In the genomic region with DNA sequence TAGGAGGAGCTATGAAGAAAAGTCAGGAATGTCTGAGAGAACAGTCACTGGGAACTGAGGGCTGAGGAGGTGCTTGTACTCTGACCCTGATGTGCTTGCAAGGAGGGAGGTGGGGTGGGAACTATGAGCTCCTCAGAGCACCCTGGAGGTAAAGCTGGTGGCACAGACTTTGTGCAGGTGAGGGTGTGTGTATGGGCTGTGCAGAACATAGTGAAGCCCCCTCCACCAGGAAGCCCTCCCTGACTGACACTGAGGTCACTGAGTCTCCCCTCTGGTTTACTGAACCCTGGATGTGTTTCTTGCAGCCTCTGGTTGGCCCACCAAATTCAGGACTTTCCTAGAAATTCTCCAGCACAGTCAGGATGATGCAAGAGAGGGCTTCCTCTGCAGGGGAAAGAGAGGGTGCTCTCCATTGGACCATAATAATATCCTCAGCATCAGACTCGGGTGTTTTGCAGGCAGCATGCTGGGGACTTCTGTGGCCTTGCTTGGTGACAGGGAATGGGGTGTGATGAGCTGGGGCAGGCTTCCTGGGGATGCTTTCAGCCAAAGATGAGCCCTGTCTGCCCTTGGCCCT, we compare ENCODE assay signal across 19 cellular contexts. TPM values are rescaled to one million over a fixed set of nuclear protein-coding genes. Genes with fewer than 3 reads are reported as not detected.
DNase-seq lines count a peak whose midpoint lies in the region; ATAC-seq and TF ChIP-seq lines count a peak whose summit lies in the region.
"Had no signal": no experiment of that assay in that cellular context is flagged by ENCODE, and none has a peak within 500 bp of the region (broad histone marks: within the 10 kb centered on the region; RNA-seq: fewer than 3 reads in every experiment).

No MANE protein-coding gene starts in this region.

- no peak for DNase-seq in heart right ventricle
- DNase-seq in cardiac septum (ENCODE audit: low spot score), result no peak
- no peak for DNase-seq in upper lobe of right lung
- DNase-seq in activated CD4-positive, alpha-beta T cell treated with anti-CD3 and anti-CD28 coated beads, Interleukin-2, amount 50 U/mL, for 48 hours, result no peak
- DNase-seq: activated CD4-positive, alpha-beta T cell treated with anti-CD3 and anti-CD28 coated beads, Interleukin-2, amount 50 U/mL, for 1 hour; activated T-cell treated with anti-CD3 and anti-CD28 coated beads, Interleukin-2, amount 50 U/mL, for 1 hour; CD4-positive, alpha-beta memory T cell; effector memory CD4-positive, alpha-beta T cell; HCEC 1CT; Kasumi-1; NCI-H526 had no signal

- TF ChIP-seq EP300 in gastroesophageal sphincter (IDR thresholded peaks at IDR 0.05), result no peak

- no peak for TF ChIP-seq POLR2A in gastroesophageal sphincter (IDR thresholded peaks at IDR 0.05)

- TF ChIP-seq CTCF in heart right ventricle (IDR thresholded peaks at IDR 0.05) (no peak), gastroesophageal sphincter (IDR thresholded peaks at IDR 0.05) (no peak), upper lobe of right lung (IDR thresholded peaks at IDR 0.05) (no peak)

- H3K36me3 ChIP-seq in heart right ventricle (no peaks in the 10 kb centered on the region), gastroesophageal sphincter (peaks cover 0 to 12% of the 10 kb centered on the region in 2 donors), rectal smooth muscle tissue (ENCODE audit: control insufficient read depth, insufficient read depth, low read length) (no peaks in the 10 kb centered on the region), upper lobe of right lung (no peaks in the 10 kb centered on the region)
- H3K36me3 ChIP-seq: cardiac muscle cell, pancreas had no signal

- ATAC-seq in heart right ventricle (no peak), gastroesophageal sphincter (no peak), upper lobe of right lung (no peak), GM18867 (IDR thresholded peaks at IDR 0.05; ENCODE audit: unreplicated experiment) (no peak), HG02840 (IDR thresholded peaks at IDR 0.05; ENCODE audit: low FRiP score, unreplicated experiment) (no peak)

- WGBS in heart right ventricle, 2 donors, result 71 to 73% methylated on average over 1 of the region's 1 CpG
- 40% methylated on average over 1 of the region's 1 CpG; no CpG with 5 or more reads in 1 of the 2 donors for WGBS in gastroesophageal sphincter (ENCODE audit: low coverage in 1 of 2), 2 donors

- peaks cover 16 to 91% (median 48%) of the 10 kb centered on the region in 9 donors for H3K4me1 ChIP-seq in heart right ventricle
- peaks cover 0 to 92% (median 44%) of the 10 kb centered on the region in 3 donors for H3K4me1 ChIP-seq in gastroesophageal sphincter
- peaks cover 30% of the 10 kb centered on the region for H3K4me1 ChIP-seq in rectal smooth muscle tissue (ENCODE audit: control insufficient read depth, insufficient read depth, low read length)
- peaks cover 17% of the 10 kb centered on the region for H3K4me1 ChIP-seq in upper lobe of right lung
- H3K4me1 ChIP-seq: pancreas had no signal

- H3K27ac ChIP-seq in heart right ventricle, result peak overlapping the region; percentile 68 to 93 (median 83)
- H3K27ac ChIP-seq in gastroesophageal sphincter, result peak overlapping the region in 3 of 4 donors; percentile 82 to 84 (median 84)
- H3K27ac ChIP-seq in rectal smooth muscle tissue (ENCODE audit: low read depth, low read length), result peak overlapping the region; percentile 40
- H3K27ac ChIP-seq in upper lobe of right lung, result peak overlapping the region; percentile 72
- H3K27ac ChIP-seq: cardiac muscle cell had no signal

- intact Hi-C loops in heart right ventricle (cut with DNase I) (loop anchor here in 2 of 10 donors (2.0 to 5.0 kb wide), 2 partner anchors 35 kb away; no protein-coding TSS in a partner anchor), cardiac septum (cut with DNase I) (loop anchor here (2.0 kb wide), 1 partner anchor 35 kb away; no protein-coding TSS in a partner anchor), upper lobe of right lung (cut with DNase I) (no loop called here)

- H3K4me3 ChIP-seq in heart right ventricle (peak overlapping the region in 1 of 10 donors; percentile 49), gastroesophageal sphincter (no peak overlapping the region), rectal smooth muscle tissue (ENCODE audit: low read length) (no peak overlapping the region), upper lobe of right lung (no peak overlapping the region)
- H3K4me3 ChIP-seq: cardiac muscle cell, pancreas had no signal

- H3K9ac ChIP-seq in rectal smooth muscle tissue (ENCODE audit: low read length), result no peak overlapping the region

- H3K27me3 ChIP-seq in heart right ventricle (no peaks in the 10 kb centered on the region), gastroesophageal sphincter (no peaks in the 10 kb centered on the region), rectal smooth muscle tissue (ENCODE audit: control insufficient read depth, insufficient read depth, low read length) (no peaks in the 10 kb centered on the region), upper lobe of right lung (no peaks in the 10 kb centered on the region)
- H3K27me3 ChIP-seq: cardiac muscle cell, pancreas had no signal

- H3K9me3 ChIP-seq in heart right ventricle (no peaks in the 10 kb centered on the region), gastroesophageal sphincter (no peaks in the 10 kb centered on the region), upper lobe of right lung (no peaks in the 10 kb centered on the region)
- H3K9me3 ChIP-seq: pancreas had no signal

RNA-seq across cellular contexts. Expression of gene ISLR, which starts 1.5 kb away (rescaled TPM):
- total RNA-seq in heart right ventricle, result 10 to 100 TPM in 9 of 10 donors, 1 to 10 TPM in 1; 9.1 to 19.7 (median 14.1) TPM
- polyA plus RNA-seq in heart right ventricle, result 10 to 100 TPM in 1 of 2 donors, 1 to 10 TPM in 1; 8.8 to 12.2 TPM
- total RNA-seq in cardiac septum, result 16.2 TPM
- total RNA-seq in gastroesophageal sphincter, result 100 to 1,000 TPM in 2 of 4 donors, 10 to 100 TPM in 2; 52.6 to 152 (median 89.5) TPM
- 40.6 TPM for total RNA-seq in upper lobe of right lung
- total RNA-seq: CD4-positive, alpha-beta memory T cell; HT-29 had no signal
- polyA plus RNA-seq: CD4-positive, alpha-beta memory T cell had no signal

RNA-seq across cellular contexts. Expression of gene STRA6, which starts 30.5 kb away (rescaled TPM):
- total RNA-seq in heart right ventricle, result under 1 TPM in 2 of 10 donors, not detected in 8; 0.13 to 0.21 TPM
- under 1 TPM; 0.03 to 0.15 TPM for polyA plus RNA-seq in heart right ventricle
- total RNA-seq in cardiac septum, result 0.13 TPM
- under 1 TPM in 1 of 4 donors, not detected in 3; 0.12 TPM for total RNA-seq in gastroesophageal sphincter
- total RNA-seq in upper lobe of right lung, result not detected
- total RNA-seq: CD4-positive, alpha-beta memory T cell had no signal
- polyA plus RNA-seq: CD4-positive, alpha-beta memory T cell had no signal

RNA-seq across cellular contexts. Expression of gene ISLR2, which starts 41.7 kb away (rescaled TPM):
- total RNA-seq in heart right ventricle (1 to 10 TPM; 1.2 to 8.7 (median 2.2) TPM), cardiac septum (4.1 TPM), gastroesophageal sphincter (1 to 10 TPM in 3 of 4 donors, under 1 TPM in 1; 0.54 to 5.4 (median 1.5) TPM), upper lobe of right lung (4.0 TPM)
- polyA plus RNA-seq in heart right ventricle, result 1 to 10 TPM; 3.9 to 5.6 TPM
- total RNA-seq: cardiac muscle cell; CD4-positive, alpha-beta memory T cell; HT-29 had no signal
- polyA plus RNA-seq: AG04450; cardiac muscle cell; CD4-positive, alpha-beta memory T cell had no signal
